In genomic region chr2:46284260-46284659, GRCh38 we compare ENCODE assay signal across 28 cellular contexts. TPM values are rescaled to one million over a fixed set of nuclear protein-coding genes. Genes with fewer than 3 reads are reported as not detected.
"Had no signal": no experiment of that assay in that cellular context is flagged by ENCODE, and none has a peak within 500 bp of the region (broad histone marks: within the 10 kb centered on the region; RNA-seq: fewer than 3 reads in every experiment).

No MANE protein-coding gene starts in this region.

- H3K4me3 ChIP-seq: breast epithelium, esophagus squamous epithelium, heart right ventricle, left ventricle myocardium inferior, pancreas, prostate gland, suprapubic skin, tibial artery had no signal

- DNase-seq: activated B cell treated with CpG ODN at 0.5 μM for 24 hours; activated CD4-positive, alpha-beta T cell treated with anti-CD3 and anti-CD28 coated beads, Interleukin-2, amount 50 U/mL, for 1 hour; activated CD8-positive, alpha-beta T cell treated with anti-CD3 and anti-CD28 coated beads for 36 hours; activated gamma-delta T cell treated with Interleukin-2 at 50 U/mL for 16 hours; activated naive CD4-positive, alpha-beta T cell treated with anti-CD3 and anti-CD28 coated beads, Interleukin-2, amount 50 U/mL, for 16 hours; activated T-cell treated with anti-CD3 and anti-CD28 coated beads, Interleukin-2, amount 50 U/mL, for 4 hours; amniotic stem cell; dermis blood vessel endothelial cell; effector CD4-positive, alpha-beta T cell; esophagus squamous epithelium; foreskin melanocyte; heart right ventricle; left ventricle myocardium inferior; naive thymus-derived CD4-positive, alpha-beta T cell; nucleus accumbens; pancreas; stimulated activated CD4-positive, alpha-beta T cell treated with anti-CD3 and anti-CD28 coated beads, Interleukin-15, amount 100 ng/mL, for 24 hours; stimulated activated CD4-positive, alpha-beta T cell treated with anti-CD3 and anti-CD28 coated beads, Interleukin-2, amount 100 ng/mL, for 24 hours; stimulated activated naive CD4-positive, alpha-beta T cell; T1000; tibial artery had no signal

- ATAC-seq: activated CD8-positive, alpha-beta T cell treated with anti-CD3 and anti-CD28 coated beads for 36 hours; activated T-cell treated with anti-CD3 and anti-CD28 coated beads, Interleukin-2, amount 50 U/mL, for 4 hours; activated T-helper 17 cell treated with anti-CD3 and anti-CD28 coated beads, Interleukin-2, amount 50 U/mL, for 72 hours; naive thymus-derived CD4-positive, alpha-beta T cell had no signal

- H3K9me3 ChIP-seq: breast epithelium, esophagus squamous epithelium, heart right ventricle, left ventricle myocardium inferior, pancreas, prostate gland, suprapubic skin, tibial artery had no signal

- FAIRE-seq: endometrium, pancreas had no signal

- H3K4me1 ChIP-seq: breast epithelium, pancreas, tibial artery had no signal

- H3K36me3 ChIP-seq: breast epithelium, esophagus squamous epithelium, heart right ventricle, left ventricle myocardium inferior, pancreas, prostate gland, suprapubic skin, tibial artery had no signal

- H3K27ac ChIP-seq: breast epithelium, epithelial cell of prostate, esophagus squamous epithelium, left ventricle myocardium inferior, pancreas, prostate gland, suprapubic skin, tibial artery had no signal

- H3K27me3 ChIP-seq: breast epithelium, esophagus squamous epithelium, heart right ventricle, pancreas, suprapubic skin, tibial artery had no signal

RNA-seq across cellular contexts. Expression of gene EPAS1, which starts 12.9 kb away (rescaled TPM):
- polyA plus RNA-seq: neural cell had no signal
